Comparison of ENCODE assay signal across 18 cellular contexts in the genomic region with DNA sequence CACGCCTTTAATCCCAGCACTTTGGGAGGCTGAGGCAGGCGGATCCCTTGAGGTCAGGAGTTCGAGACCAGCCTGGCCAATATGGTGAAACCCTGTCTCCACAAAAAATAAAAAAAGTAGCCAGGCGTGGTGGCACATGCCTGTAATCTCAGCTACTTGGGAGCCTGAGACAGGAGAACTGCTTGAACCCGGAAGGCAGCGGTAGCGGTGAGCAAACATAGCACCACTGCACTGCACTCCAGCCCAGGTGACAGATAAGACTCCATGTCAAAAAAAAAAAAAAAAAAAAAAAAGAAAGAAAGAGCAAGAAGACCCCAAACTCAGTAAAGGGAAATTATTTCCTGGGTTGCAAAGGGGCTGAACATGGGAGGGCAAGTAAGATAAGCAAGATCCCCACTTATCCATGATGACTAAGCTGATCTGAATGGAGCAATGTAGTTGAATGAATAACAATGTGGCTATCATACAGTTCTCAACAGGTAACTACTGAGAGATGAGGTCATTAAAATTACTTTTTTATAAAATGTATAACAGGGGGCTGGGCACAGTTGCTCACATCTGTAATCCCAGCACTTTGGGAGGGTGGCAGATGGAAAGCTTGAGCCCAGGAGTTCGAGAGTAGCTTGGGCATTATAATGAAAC. TPM values are rescaled to one million over a fixed set of nuclear protein-coding genes. Genes with fewer than 3 reads are reported as not detected.
DNase-seq lines count a peak whose midpoint lies in the region; ATAC-seq, FAIRE-seq and TF ChIP-seq lines count a peak whose summit lies in the region.
"Had no signal": no experiment of that assay in that cellular context is flagged by ENCODE, and none has a peak within 500 bp of the region (broad histone marks: within the 10 kb centered on the region; RNA-seq: fewer than 3 reads in every experiment).

No MANE protein-coding gene starts in this region.

- H3K79me2 ChIP-seq in astrocyte (ENCODE audit: insufficient read depth, low read length): no peaks in the 10 kb centered on the region

- H3K4me3 Mint-ChIP-seq in astrocyte (ENCODE audit: unreplicated experiment): no peak overlapping the region

- intact Hi-C loops in left ventricle myocardium superior (cut with micrococcal nuclease): no loop called here

- H3K36me3 Mint-ChIP-seq in astrocyte (ENCODE audit: low read depth, unreplicated experiment): peaks cover 14% of the 10 kb centered on the region

- peak; percentile 17 for DNase-seq in ACHN
- peak; percentile 7 for DNase-seq in astrocyte (ENCODE audit: low read depth)
- DNase-seq in kidney tubule cell (ENCODE audit: low spot score): peak; percentile 60
- DNase-seq in hippocampal formation (lab: John Stamatoyannopoulos, UW): no peak
- DNase-seq in left ventricle myocardium superior: no peak
- no peak for DNase-seq in effector CD4-positive, alpha-beta T cell
- DNase-seq: AML-193, DMS79 treated with DMSO at 0.1 percent for 48 hours, GF-D8, IMR-90, MV-4-11, NCI-H1417 treated with DMSO at 0.1 percent for 48 hours, NCI-H2029 treated with DMSO at 0.1 percent for 48 hours, NCI-H510A treated with DMSO at 0.1 percent for 48 hours, SJCRH30 had no signal

- in situ Hi-C loops in ACHN (cut with HindIII; ENCODE audit: low pct_ligation_motif_present, low pct_unique_long_range_greater_than_20kb, low sequenced_read_pairs): no loop called here

- H2AFZ ChIP-seq in astrocyte (ENCODE audit: low read depth, low read length): no peak overlapping the region

- H3K36me3 ChIP-seq in HEK293 (ENCODE audit: control insufficient read depth in 2 of 2, insufficient read depth in 1 of 2, low read length in 2 of 2): peaks cover 16 to 34% of the 10 kb centered on the region in 2 experiments
- H3K36me3 ChIP-seq in astrocyte (ENCODE audit: insufficient read depth, low read length): peaks cover 5% of the 10 kb centered on the region

- H3K4me1 ChIP-seq in HEK293 (ENCODE audit: control insufficient read depth, insufficient read depth, low read length): no peaks in the 10 kb centered on the region
- no peaks in the 10 kb centered on the region for H3K4me1 ChIP-seq in astrocyte (ENCODE audit: insufficient read depth, low read length)
- H3K4me1 ChIP-seq: HAP-1, SJCRH30 had no signal

- CTCF ChIA-PET in HEK293 (lab: Yijun Ruan, JAX): interaction anchor here (0.7 kb wide), 1 partner anchor 244 kb away, joined by 3 read pairs; no protein-coding TSS in a partner anchor

- POLR2A ChIA-PET in HEK293 (lab: Yijun Ruan, JAX): no interaction called here

- no peak overlapping the region for H3K27ac Mint-ChIP-seq in astrocyte (ENCODE audit: unreplicated experiment)

- no peaks in the 10 kb centered on the region for H3K4me1 Mint-ChIP-seq in astrocyte (ENCODE audit: low read depth, unreplicated experiment)

- no peaks in the 10 kb centered on the region for H3K9me3 ChIP-seq in HEK293 (ENCODE audit: control insufficient read depth, insufficient read depth, low read depth, low read length)
- no peaks in the 10 kb centered on the region for H3K9me3 ChIP-seq in astrocyte (ENCODE audit: insufficient read depth, low read depth, low read length)
- H3K9me3 ChIP-seq: HAP-1, SJCRH30 had no signal

- H3K27ac ChIP-seq in HEK293 (ENCODE audit: extremely low read depth, low read depth, low read length): no peak overlapping the region
- H3K27ac ChIP-seq in astrocyte (ENCODE audit: low read depth, low read length): no peak overlapping the region
- H3K27ac ChIP-seq: SJCRH30 had no signal

- no peak overlapping the region for H3K9ac ChIP-seq in astrocyte (ENCODE audit: low read length)

- no peak for TF ChIP-seq CTCF in HEK293 (tag by site-specific recombination; IDR thresholded peaks at IDR 0.05)
- no peak for TF ChIP-seq CTCF in astrocyte (IDR thresholded peaks at IDR 0.05; ENCODE audit: insufficient read depth, low read depth, low read length)

- no peaks in the 10 kb centered on the region for H3K9me3 Mint-ChIP-seq in astrocyte (ENCODE audit: unreplicated experiment)

- H3K27me3 ChIP-seq in astrocyte (ENCODE audit: insufficient read depth, low read length): no peaks in the 10 kb centered on the region
- H3K27me3 ChIP-seq: SJCRH30 had no signal

- no peak for FAIRE-seq in astrocyte (lab: Jason Lieb, UNC)

- H3K4me3 ChIP-seq in HEK293 (ENCODE audit: low read depth, low read length) (no peak overlapping the region), astrocyte (ENCODE audit: insufficient read depth, low read depth, low read length) (no peak overlapping the region)
- H3K4me3 ChIP-seq: HAP-1, SJCRH30 had no signal

- H4K20me1 ChIP-seq in astrocyte (ENCODE audit: insufficient read depth, low read length): peaks cover 9% of the 10 kb centered on the region

- ATAC-seq in GM19023 (IDR thresholded peaks at IDR 0.05; ENCODE audit: unreplicated experiment): no peak
- no peak for ATAC-seq in left ventricle myocardium superior

- H3K27me3 Mint-ChIP-seq in astrocyte (ENCODE audit: low read depth, unreplicated experiment): no peaks in the 10 kb centered on the region

- no peak overlapping the region for H3K4me2 ChIP-seq in astrocyte (ENCODE audit: low read length)

TF ChIP-seq in HEK293, 187 proteins besides CTCF, POLR2A, EP300 and RAD21:
- TF ChIP-seq SCRT2 (tag by site-specific recombination; IDR thresholded peaks at IDR 0.05) (peak; percentile 34; the same call in 1 of the 2 replicates), ZNF624 (tag by site-specific recombination; IDR thresholded peaks at IDR 0.05) (no peak)
- TF ChIP-seq, protein P1, sequence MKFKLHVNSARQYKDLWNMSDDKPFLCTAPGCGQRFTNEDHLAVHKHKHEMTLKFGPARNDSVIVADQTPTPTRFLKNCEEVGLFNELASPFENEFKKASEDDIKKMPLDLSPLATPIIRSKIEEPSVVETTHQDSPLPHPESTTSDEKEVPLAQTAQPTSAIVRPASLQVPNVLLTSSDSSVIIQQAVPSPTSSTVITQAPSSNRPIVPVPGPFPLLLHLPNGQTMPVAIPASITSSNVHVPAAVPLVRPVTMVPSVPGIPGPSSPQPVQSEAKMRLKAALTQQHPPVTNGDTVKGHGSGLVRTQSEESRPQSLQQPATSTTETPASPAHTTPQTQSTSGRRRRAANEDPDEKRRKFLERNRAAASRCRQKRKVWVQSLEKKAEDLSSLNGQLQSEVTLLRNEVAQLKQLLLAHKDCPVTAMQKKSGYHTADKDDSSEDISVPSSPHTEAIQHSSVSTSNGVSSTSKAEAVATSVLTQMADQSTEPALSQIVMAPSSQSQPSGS (tag by site-specific recombination; IDR thresholded peaks at IDR 0.05; ENCODE audit: low read depth): 0 out of 2 replicates have a peak, but pooled peaks have one; percentile 14

RNA-seq across cellular contexts. Expression of a gene that starts 46.0 kb away (rescaled TPM):
- total RNA-seq in astrocyte: 23.5 and 24.3 TPM in 2 replicates
- total RNA-seq in left ventricle myocardium superior: 12.6 TPM

RNA-seq across cellular contexts. Expression of a gene that starts 52.0 kb away (rescaled TPM):
- total RNA-seq in astrocyte: 125 and 131 TPM in 2 replicates
- total RNA-seq in left ventricle myocardium superior: 46.2 TPM

Comparison
In these comparisons a context has a peak if more than half of its experiments do, and no peak if none do; other contexts are left out.
1. DNase-seq: peak in ACHN (single experiment), astrocyte (single experiment) and kidney tubule cell (single experiment); none in hippocampal formation (0 of 2), left ventricle myocardium superior (single experiment) and effector CD4-positive, alpha-beta T cell (single experiment).